ENCODE assay signal across 33 cellular contexts in the genomic region with DNA sequence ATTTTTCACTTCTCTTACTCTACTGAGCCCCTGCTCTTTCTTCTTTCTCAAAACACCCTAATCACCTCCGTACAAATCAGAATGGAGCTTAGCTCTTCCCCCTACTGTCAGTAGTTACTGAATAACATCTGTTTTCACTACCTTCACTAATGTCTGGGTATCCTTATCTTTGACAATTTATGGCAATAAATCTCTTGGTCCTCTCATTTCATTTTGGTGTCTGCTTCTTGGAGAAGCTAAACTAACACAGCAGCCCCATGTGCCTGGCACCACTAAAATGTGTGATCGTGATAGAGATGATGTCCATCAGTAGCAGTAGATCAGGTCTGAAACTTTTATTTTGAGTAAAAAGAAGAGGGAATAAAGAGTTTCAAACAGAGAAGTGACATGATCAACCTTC.
"Had no signal": no experiment of that assay in that cellular context is flagged by ENCODE, and none has a peak within 500 bp of the region (broad histone marks: within the 10 kb centered on the region; RNA-seq: fewer than 3 reads in every experiment).

No MANE protein-coding gene starts in this region.

- H3K27ac ChIP-seq: KMS-11 had no signal

- H3K4me2 ChIP-seq: KMS-11 had no signal

- H3K4me3 ChIP-seq: MG63 had no signal

- H3K27me3 ChIP-seq: MG63 had no signal

- H3K9ac ChIP-seq: KMS-11 had no signal

- DNase-seq: Kasumi-1, MG63, MM.1S, MV-4-11, NCI-H1048, NCI-H1092, NCI-H1092 treated with DMSO at 0.1 percent for 48 hours, NCI-H1105, NCI-H1105 treated with DMSO at 0.1 percent for 48 hours, NCI-H1417, NCI-H1417 treated with DMSO at 0.1 percent for 48 hours, NCI-H1436, NCI-H1436 treated with DMSO at 0.1 percent for 48 hours, NCI-H146, NCI-H1694, NCI-H1694 treated with DMSO at 0.1 percent for 48 hours, NCI-H187, NCI-H187 treated with DMSO at 0.1 percent for 48 hours, NCI-H1930, NCI-H2029, NCI-H2029 treated with DMSO at 0.1 percent for 48 hours, NCI-H2081, NCI-H2081 treated with DMSO at 0.1 percent for 48 hours, NCI-H2107, NCI-H2171, NCI-H2171 treated with DMSO at 0.1 percent for 48 hours, NCI-H2227 treated with DMSO at 0.1 percent for 48 hours, NCI-H226, NCI-H345, NCI-H446, NCI-H446 treated with DMSO at 0.1 percent for 48 hours, NCI-H510A had no signal

- H3K36me3 ChIP-seq: MG63 had no signal
